Comparison of ENCODE assay signal across 8 cellular contexts in genomic region chr14:20305265-20306078, GRCh38. TPM values are rescaled to one million over a fixed set of nuclear protein-coding genes. Genes with fewer than 3 reads are reported as not detected.
DNase-seq lines count a peak whose midpoint lies in the region; ATAC-seq, FAIRE-seq and TF ChIP-seq lines count a peak whose summit lies in the region.

Gene TTC5 (minus strand): TSS chr14:20305951. CDS start chr14:20305937, 14 bp downstream.

- in situ Hi-C loops in brain microvascular endothelial cell (cut with HindIII; ENCODE audit: low pct_ligation_motif_present, low sequenced_read_pairs): no loop called here

- H3K9me3 ChIP-seq in iPS-18a (ENCODE audit: control insufficient read depth, low read depth, low read length): no peaks in the 10 kb centered on the region
- H3K9me3 ChIP-seq in skeletal muscle satellite cell (replicated peaks; ENCODE audit: low read length): no peaks in the 10 kb centered on the region

- H3K36me3 ChIP-seq in brain microvascular endothelial cell (replicated peaks): peaks cover 5% of the 10 kb centered on the region
- peaks cover 5% of the 10 kb centered on the region for H3K36me3 ChIP-seq in iPS-18a (ENCODE audit: control insufficient read depth, low read depth, low read length)
- H3K36me3 ChIP-seq in skeletal muscle satellite cell (ENCODE audit: insufficient read depth, low read length): peaks cover under 1% of the 10 kb centered on the region

- peak within 1 kb of the TSS; percentile 79 for H3K9ac ChIP-seq in iPS-18a (ENCODE audit: low read length)
- peak within 1 kb of the TSS; percentile 78 for H3K9ac ChIP-seq in skeletal muscle satellite cell (ENCODE audit: low read depth, low read length)

- ATAC-seq in GM18519 (IDR thresholded peaks at IDR 0.05; ENCODE audit: low FRiP score, unreplicated experiment) (peak; percentile 79), HG03066 (IDR thresholded peaks at IDR 0.05; ENCODE audit: low read depth, unreplicated experiment) (peak; percentile 88)

- no peaks in the 10 kb centered on the region for H3K27me3 ChIP-seq in brain microvascular endothelial cell (replicated peaks)
- H3K27me3 ChIP-seq in iPS-18a (ENCODE audit: control insufficient read depth, insufficient read depth, low read length): no peaks in the 10 kb centered on the region
- H3K27me3 ChIP-seq in skeletal muscle satellite cell (ENCODE audit: control insufficient read depth, insufficient read depth, low read length): no peaks in the 10 kb centered on the region

- DNase-seq in A172 (ENCODE audit: low spot score) (peak; percentile 65), NCI-H2107 treated with DMSO at 0.1 percent for 48 hours (lab: John Stamatoyannopoulos, UW; ENCODE audit: unreplicated experiment) (peak; percentile 87), brain microvascular endothelial cell (peak; percentile 83)

- H3K4me1 ChIP-seq in iPS-18a (ENCODE audit: control insufficient read depth, low read depth, low read length) (peaks cover 6% of the 10 kb centered on the region), skeletal muscle satellite cell (ENCODE audit: control insufficient read depth, insufficient read depth, low read length) (peaks cover 14% of the 10 kb centered on the region)

- peak; percentile 86 for FAIRE-seq in TTC549 (lab: Jason Lieb, UNC)

- H3K4me2 ChIP-seq in skeletal muscle satellite cell (ENCODE audit: low read length): peak within 1 kb of the TSS; percentile 87

- H3K27ac ChIP-seq in brain microvascular endothelial cell (peak within 1 kb of the TSS; percentile 22), iPS-18a (ENCODE audit: low read length) (peak within 1 kb of the TSS; percentile 9)

- TF ChIP-seq CTCF in brain microvascular endothelial cell (IDR thresholded peaks at IDR 0.05; ENCODE audit: low read depth, low read length, missing control alignments): peak; percentile 98

- H3K4me3 ChIP-seq in brain microvascular endothelial cell (ENCODE audit: low read depth, low read length): peak within 1 kb of the TSS; percentile 89
- H3K4me3 ChIP-seq in iPS-18a (ENCODE audit: low read length): peak within 1 kb of the TSS; percentile 93
- H3K4me3 ChIP-seq in skeletal muscle satellite cell (ENCODE audit: low read length): peak within 1 kb of the TSS; percentile 82

RNA-seq across cellular contexts. Expression of gene TTC5, which starts in this region (rescaled TPM):
- total RNA-seq in A172 (2014; rRNA removed; shearing (Covaris generic)): 10.6 and 16.8 TPM in 2 replicates
- total RNA-seq in skeletal muscle satellite cell (2012; rRNA removed): 12.7 and 12.9 TPM in 2 replicates

Comparison
In these comparisons a context has a peak if more than half of its experiments do, and no peak if none do; other contexts are left out.
1. Peak in every context shown above with its lines: DNase-seq, ATAC-seq, H3K4me3 ChIP-seq and H3K27ac ChIP-seq.